Comparison of ENCODE assay signal across 8 cellular contexts in the genomic region with DNA sequence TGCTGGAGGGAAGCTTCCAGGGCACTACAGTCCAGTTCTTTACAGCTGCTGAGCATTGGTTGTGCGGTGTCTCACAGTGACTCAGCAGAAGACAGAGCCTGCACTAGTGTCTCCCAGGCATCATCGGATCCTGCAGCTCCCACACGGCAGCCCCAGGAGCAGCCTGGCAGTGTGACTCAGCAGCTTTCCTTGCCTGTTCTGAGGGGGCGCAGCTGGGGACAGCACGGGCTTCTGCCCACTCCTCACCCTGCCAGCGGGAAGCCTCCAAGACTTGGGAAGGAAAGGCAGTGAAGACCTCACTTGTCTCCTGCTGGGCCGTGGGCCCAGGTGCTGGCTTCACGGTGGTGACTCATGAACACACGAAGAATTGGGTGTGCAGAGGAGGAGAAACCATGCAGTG.
DNase-seq lines count a peak whose midpoint lies in the region; ATAC-seq and TF ChIP-seq lines count a peak whose summit lies in the region.

No MANE protein-coding gene starts in this region.

- POLR2A ChIA-PET in RWPE1 (lab: Yijun Ruan, JAX; ENCODE audit: low non-redundant PET), result no interaction called here

- H3K27ac ChIP-seq in RWPE1, result no peak overlapping the region

- intact Hi-C loops in posterior cingulate gyrus (cut with DNase I), result loop anchor here (10.0 kb wide), 1 partner anchor 130 kb away; no protein-coding TSS in a partner anchor

- DNase-seq in RWPE1 (ENCODE audit: low spot score), result peak; percentile 23
- DNase-seq in fibroblast of the aortic adventitia (ENCODE audit: low read depth), result peak; percentile 88
- DNase-seq in posterior cingulate gyrus, result peak; percentile 52 to 96 (median 78)
- DNase-seq in cerebellar nuclear complex (lab: John Stamatoyannopoulos, UW), result no peak
- DNase-seq in stimulated activated CD4-positive, alpha-beta T cell treated with anti-CD3 and anti-CD28 coated beads, Interleukin-4, amount 100 ng/mL, for 24 hours, result no peak

- no peak overlapping the region for H3K4me3 ChIP-seq in fibroblast of the aortic adventitia (ENCODE audit: low read depth, low read length)

- TF ChIP-seq CTCF in RWPE1 (conservative IDR thresholded peaks at IDR 0.05; ENCODE audit: low read depth) (no peak), fibroblast of the aortic adventitia (IDR thresholded peaks at IDR 0.05; ENCODE audit: insufficient read depth, low read length) (no peak)

- CTCF ChIA-PET in RWPE1 (lab: Yijun Ruan, JAX), result interaction anchor here (0.5 kb wide), 1 partner anchor 296 kb away, joined by 3 read pairs; no protein-coding TSS in a partner anchor

- ATAC-seq in GM19463 (IDR thresholded peaks at IDR 0.05; ENCODE audit: unreplicated experiment), result peak; percentile 73
- ATAC-seq in GM21360 (IDR thresholded peaks at IDR 0.05; ENCODE audit: unreplicated experiment), result no peak
- ATAC-seq in HG02981 (IDR thresholded peaks at IDR 0.05; ENCODE audit: unreplicated experiment), result no peak

Comparison
In these comparisons a context has a peak if more than half of its experiments do, and no peak if none do; other contexts are left out.
1. DNase-seq: peak in RWPE1 (single experiment), fibroblast of the aortic adventitia (single experiment) and posterior cingulate gyrus (10 of 10); none in cerebellar nuclear complex (0 of 2) and stimulated activated CD4-positive, alpha-beta T cell treated with anti-CD3 and anti-CD28 coated beads, Interleukin-4, amount 100 ng/mL, for 24 hours (single experiment).